Comparison of ENCODE assay signal across 8 cellular contexts in genomic region chr17:63848834-63849689, GRCh38. TPM values are rescaled to one million over a fixed set of nuclear protein-coding genes. Genes with fewer than 3 reads are reported as not detected.
DNase-seq lines count a peak whose midpoint lies in the region; ATAC-seq and TF ChIP-seq lines count a peak whose summit lies in the region.

No MANE protein-coding gene starts in this region.

- no peaks in the 10 kb centered on the region for H3K79me2 ChIP-seq in parathyroid adenoma

- peak overlapping the region; percentile 90 for H3K4me2 ChIP-seq in parathyroid adenoma (ENCODE audit: low read length)

- no peak overlapping the region for H3K9ac ChIP-seq in parathyroid adenoma

- intact Hi-C loops in Right ventricle myocardium superior (cut with DNase I): no loop called here

- H3K9me3 ChIP-seq in parathyroid adenoma (ENCODE audit: control insufficient read depth, low read length) (no peaks in the 10 kb centered on the region), thymus (ENCODE audit: control insufficient read depth) (peaks cover 1% of the 10 kb centered on the region)

- peak overlapping the region; percentile 96 for H2AFZ ChIP-seq in parathyroid adenoma

- H3K36me3 Mint-ChIP-seq in activated naive CD8-positive, alpha-beta T cell: no peaks in the 10 kb centered on the region

- peak overlapping the region; percentile 49 for H3K4me3 ChIP-seq in parathyroid adenoma (ENCODE audit: low read depth, low read length)
- H3K4me3 ChIP-seq in thymus (ENCODE audit: low read length): peak overlapping the region; percentile 33

- 25% methylated on average over 82 of the region's 82 CpGs for WGBS in thymus

- H3K27ac ChIP-seq in parathyroid adenoma (peak overlapping the region; percentile 30), thymus (ENCODE audit: low read depth) (no peak overlapping the region)

- peak; percentile 68 for DNase-seq in SK-N-DZ (ENCODE audit: low spot score)
- peak; percentile 96 for DNase-seq in Right ventricle myocardium superior
- no peak for DNase-seq in NCI-H2107 treated with DMSO at 0.1 percent for 48 hours (lab: John Stamatoyannopoulos, UW; ENCODE audit: unreplicated experiment)

- peak overlapping the region; percentile 93 for H3K27ac Mint-ChIP-seq in activated naive CD8-positive, alpha-beta T cell

- peak; percentile 80 for TF ChIP-seq CTCF in parathyroid adenoma (IDR thresholded peaks at IDR 0.05)

- peaks cover 14% of the 10 kb centered on the region for H3K4me1 Mint-ChIP-seq in activated naive CD8-positive, alpha-beta T cell (ENCODE audit: low read depth)

- ATAC-seq in GM18873 (IDR thresholded peaks at IDR 0.05; ENCODE audit: low FRiP score, unreplicated experiment) (peak; percentile 59), HG03135 (IDR thresholded peaks at IDR 0.05; ENCODE audit: unreplicated experiment) (peak; percentile 87), Right ventricle myocardium superior (ENCODE audit: poor library complexity) (peak; percentile 97)

- H3K27me3 Mint-ChIP-seq in activated naive CD8-positive, alpha-beta T cell: no peaks in the 10 kb centered on the region

- H3K36me3 ChIP-seq in parathyroid adenoma (ENCODE audit: control insufficient read depth, insufficient read depth, low read length): no peaks in the 10 kb centered on the region
- no peaks in the 10 kb centered on the region for H3K36me3 ChIP-seq in thymus (ENCODE audit: control insufficient read depth, insufficient read depth)

- H3K4me1 ChIP-seq in parathyroid adenoma (peaks cover 6% of the 10 kb centered on the region), thymus (ENCODE audit: control insufficient read depth, insufficient read depth, low read length) (peaks cover 5% of the 10 kb centered on the region)

- peak overlapping the region; percentile 82 for H3K4me3 Mint-ChIP-seq in activated naive CD8-positive, alpha-beta T cell

- H3K9me3 Mint-ChIP-seq in activated naive CD8-positive, alpha-beta T cell (ENCODE audit: low read depth): no peaks in the 10 kb centered on the region

- H3K27me3 ChIP-seq in parathyroid adenoma (ENCODE audit: control insufficient read depth, insufficient read depth, low read length): no peaks in the 10 kb centered on the region
- no peaks in the 10 kb centered on the region for H3K27me3 ChIP-seq in thymus (ENCODE audit: control insufficient read depth, insufficient read depth)

RNA-seq across cellular contexts. Expression of gene SMARCD2, which starts 6.6 kb away (rescaled TPM):
- 130 and 152 TPM in 2 replicates for polyA plus RNA-seq in SK-N-DZ (2014; cell fraction: cytosol; rRNA removed)
- polyA plus RNA-seq in SK-N-DZ (2014; cell fraction: nucleus; rRNA removed): 156 and 228 TPM in 2 replicates
- 22.0 TPM for total RNA-seq in Right ventricle myocardium superior
- polyA plus RNA-seq in thymus: 68.9 TPM

RNA-seq across cellular contexts. Expression of gene FTSJ3, which starts 21.6 kb away (rescaled TPM):
- 46.6 and 51.0 TPM in 2 replicates for polyA plus RNA-seq in SK-N-DZ (2014; cell fraction: cytosol; rRNA removed)
- 51.6 and 54.2 TPM in 2 replicates for polyA plus RNA-seq in SK-N-DZ (2014; cell fraction: nucleus; rRNA removed)
- total RNA-seq in Right ventricle myocardium superior: 29.8 TPM
- polyA plus RNA-seq in thymus: 21.0 TPM

RNA-seq across cellular contexts. Expression of gene PSMC5, which starts 21.8 kb away (rescaled TPM):
- 36.5 and 48.9 TPM in 2 replicates for polyA plus RNA-seq in SK-N-DZ (2014; cell fraction: cytosol; rRNA removed)
- polyA plus RNA-seq in SK-N-DZ (2014; cell fraction: nucleus; rRNA removed): 74.0 and 127 TPM in 2 replicates
- total RNA-seq in Right ventricle myocardium superior: 136 TPM
- 179 TPM for polyA plus RNA-seq in thymus

RNA-seq across cellular contexts. Expression of gene CSH2, which starts 24.4 kb away (rescaled TPM):
- not detected in 2 replicates for polyA plus RNA-seq in SK-N-DZ (2014; cell fraction: cytosol; rRNA removed)
- polyA plus RNA-seq in SK-N-DZ (2014; cell fraction: nucleus; rRNA removed): not detected in 2 replicates
- not detected for total RNA-seq in Right ventricle myocardium superior
- 11.2 TPM for polyA plus RNA-seq in thymus

RNA-seq across cellular contexts. Expression of gene GH2, which starts 32.7 kb away (rescaled TPM):
- polyA plus RNA-seq in SK-N-DZ (2014; cell fraction: cytosol; rRNA removed): not detected in 2 replicates
- polyA plus RNA-seq in SK-N-DZ (2014; cell fraction: nucleus; rRNA removed): not detected in 2 replicates
- total RNA-seq in Right ventricle myocardium superior: not detected
- polyA plus RNA-seq in thymus: 1.2 TPM
